31 cellular contexts compared by ENCODE assay signal in genomic region chr1:182428043-182428442, GRCh38. TPM values are rescaled to one million over a fixed set of nuclear protein-coding genes. Genes with fewer than 3 reads are reported as not detected.
DNase-seq lines count a peak whose midpoint lies in the region; ATAC-seq and TF ChIP-seq lines count a peak whose summit lies in the region.
"Had no signal": no experiment of that assay in that cellular context is flagged by ENCODE, and none has a peak within 500 bp of the region (broad histone marks: within the 10 kb centered on the region; RNA-seq: fewer than 3 reads in every experiment).

No MANE protein-coding gene starts in this region.

- ATAC-seq in activated naive CD8-positive, alpha-beta T cell treated with anti-CD3 and anti-CD28 coated beads, Interleukin-2, amount 50 U/mL, for 24 hours, result peak; percentile 41
- ATAC-seq in GM21717 (IDR thresholded peaks at IDR 0.05; ENCODE audit: unreplicated experiment) (peak; percentile 34), HG03064 (IDR thresholded peaks at IDR 0.05; ENCODE audit: low read depth, unreplicated experiment) (peak; percentile 38)
- ATAC-seq: lower lobe of right lung had no signal

- H3K4me3 Mint-ChIP-seq in activated naive CD8-positive, alpha-beta T cell treated with anti-CD3 and anti-CD28 coated beads, Interleukin-2, amount 50 U/mL, for 24 hours, result no peak overlapping the region
- H3K4me3 Mint-ChIP-seq in activated naive CD8-positive, alpha-beta T cell treated with anti-CD3 and anti-CD28 coated beads for 36 hours, result no peak overlapping the region
- H3K4me3 Mint-ChIP-seq: activated naive CD8-positive, alpha-beta T cell; CD4-positive, alpha-beta T cell; naive B cell had no signal

- no peak for TF ChIP-seq CTCF in Peyer's patch (IDR thresholded peaks at IDR 0.05)

- peaks cover 4% of the 10 kb centered on the region for H3K27me3 Mint-ChIP-seq in activated naive CD8-positive, alpha-beta T cell treated with anti-CD3 and anti-CD28 coated beads, Interleukin-2, amount 50 U/mL, for 24 hours
- H3K27me3 Mint-ChIP-seq in activated naive CD8-positive, alpha-beta T cell treated with anti-CD3 and anti-CD28 coated beads for 36 hours, result no peaks in the 10 kb centered on the region
- H3K27me3 Mint-ChIP-seq: naive B cell had no signal

- no peak overlapping the region for H3K4me3 ChIP-seq in Peyer's patch
- H3K4me3 ChIP-seq: ascending aorta, lower lobe of right lung, right atrium auricular region, SJCRH30, stomach had no signal

- H3K27ac Mint-ChIP-seq in activated naive CD8-positive, alpha-beta T cell treated with anti-CD3 and anti-CD28 coated beads, Interleukin-2, amount 50 U/mL, for 24 hours, result no peak overlapping the region
- no peak overlapping the region for H3K27ac Mint-ChIP-seq in activated naive CD8-positive, alpha-beta T cell treated with anti-CD3 and anti-CD28 coated beads for 36 hours
- H3K27ac Mint-ChIP-seq: activated naive CD8-positive, alpha-beta T cell; CD4-positive, alpha-beta T cell had no signal

- no peaks in the 10 kb centered on the region for H3K4me1 ChIP-seq in Peyer's patch
- H3K4me1 ChIP-seq: ascending aorta, lower lobe of right lung, right atrium auricular region, SJCRH30, stomach had no signal

- no peak for DNase-seq in activated naive CD8-positive, alpha-beta T cell treated with anti-CD3 and anti-CD28 coated beads, Interleukin-2, amount 50 U/mL, for 24 hours
- no peak for DNase-seq in activated naive CD8-positive, alpha-beta T cell treated with anti-CD3 and anti-CD28 coated beads for 36 hours
- no peak for DNase-seq in NCI-H2196 treated with DMSO at 0.1 percent for 48 hours (lab: John Stamatoyannopoulos, UW; ENCODE audit: unreplicated experiment)
- no peak for DNase-seq in stimulated activated CD4-positive, alpha-beta T cell treated with anti-CD3 and anti-CD28 coated beads, Interleukin-15, amount 100 ng/mL, for 24 hours
- no peak for DNase-seq in Peyer's patch
- DNase-seq in NOMO-1 treated with DMSO at 0.1 percent for 48 hours (lab: John Stamatoyannopoulos, UW; ENCODE audit: unreplicated experiment), result no peak
- DNase-seq: activated CD4-positive, alpha-beta T cell treated with anti-CD3 and anti-CD28 coated beads for 4 hours; AML-193; CD4-positive, alpha-beta T cell; hippocampal formation; IMR-90; lower lobe of right lung; midbrain; naive B cell; NCI-H1436; NCI-H2081; NCI-H226; SJCRH30; small intestine; stomach; T-helper 9 cell had no signal

- H3K27me3 ChIP-seq in Peyer's patch, result no peaks in the 10 kb centered on the region
- H3K27me3 ChIP-seq: ascending aorta, right atrium auricular region, SJCRH30, stomach had no signal

- no peaks in the 10 kb centered on the region for H3K9me3 ChIP-seq in Peyer's patch
- H3K9me3 ChIP-seq: ascending aorta, lower lobe of right lung, right atrium auricular region, SJCRH30, stomach had no signal

- TF ChIP-seq POLR2A in Peyer's patch (IDR thresholded peaks at IDR 0.05), result no peak

- no peaks in the 10 kb centered on the region for H3K36me3 ChIP-seq in Peyer's patch
- H3K36me3 ChIP-seq: ascending aorta, lower lobe of right lung, right atrium auricular region, SJCRH30, stomach had no signal

- no peaks in the 10 kb centered on the region for H3K9me3 Mint-ChIP-seq in activated naive CD8-positive, alpha-beta T cell treated with anti-CD3 and anti-CD28 coated beads, Interleukin-2, amount 50 U/mL, for 24 hours
- H3K9me3 Mint-ChIP-seq in activated naive CD8-positive, alpha-beta T cell treated with anti-CD3 and anti-CD28 coated beads for 36 hours, result peaks cover 2% of the 10 kb centered on the region
- H3K9me3 Mint-ChIP-seq: CD4-positive, alpha-beta T cell; naive B cell had no signal

- H3K4me1 Mint-ChIP-seq in activated naive CD8-positive, alpha-beta T cell treated with anti-CD3 and anti-CD28 coated beads, Interleukin-2, amount 50 U/mL, for 24 hours, result peaks cover 22% of the 10 kb centered on the region
- peaks cover 12% of the 10 kb centered on the region for H3K4me1 Mint-ChIP-seq in activated naive CD8-positive, alpha-beta T cell treated with anti-CD3 and anti-CD28 coated beads for 36 hours

- no peak overlapping the region for H3K27ac ChIP-seq in Peyer's patch
- H3K27ac ChIP-seq: ascending aorta, lower lobe of right lung, right atrium auricular region, SJCRH30, stomach had no signal

- no peaks in the 10 kb centered on the region for H3K36me3 Mint-ChIP-seq in activated naive CD8-positive, alpha-beta T cell treated with anti-CD3 and anti-CD28 coated beads, Interleukin-2, amount 50 U/mL, for 24 hours (ENCODE audit: low read depth)
- H3K36me3 Mint-ChIP-seq in activated naive CD8-positive, alpha-beta T cell treated with anti-CD3 and anti-CD28 coated beads for 36 hours, result no peaks in the 10 kb centered on the region
- H3K36me3 Mint-ChIP-seq: activated naive CD8-positive, alpha-beta T cell; naive B cell had no signal

RNA-seq across cellular contexts. Expression of gene RGSL1, which starts 21.9 kb away (rescaled TPM):
- not detected for total RNA-seq in activated naive CD8-positive, alpha-beta T cell treated with anti-CD3 and anti-CD28 coated beads for 36 hours
- not detected for total RNA-seq in Peyer's patch
- total RNA-seq: A673; activated CD8-positive, alpha-beta memory T cell treated with anti-CD3 and anti-CD28 coated beads for 36 hours; ascending aorta; CD4-positive, alpha-beta T cell; endothelial cell of umbilical vein; IMR-90; LHCN-M2; lower lobe of right lung; right atrium auricular region; RPMI7951; SJCRH30; stomach had no signal

RNA-seq across cellular contexts. Expression of gene TEDDM1, which starts 27.6 kb away (rescaled TPM):
- total RNA-seq in activated naive CD8-positive, alpha-beta T cell treated with anti-CD3 and anti-CD28 coated beads for 36 hours, result not detected
- total RNA-seq in Peyer's patch, result not detected
- total RNA-seq: A673; activated CD8-positive, alpha-beta memory T cell treated with anti-CD3 and anti-CD28 coated beads for 36 hours; ascending aorta; CD4-positive, alpha-beta T cell; endothelial cell of umbilical vein; IMR-90; LHCN-M2; lower lobe of right lung; right atrium auricular region; RPMI7951; SJCRH30; stomach had no signal

RNA-seq across cellular contexts. Expression of gene GLUL, which starts 36.5 kb away (rescaled TPM):
- total RNA-seq in activated naive CD8-positive, alpha-beta T cell treated with anti-CD3 and anti-CD28 coated beads for 36 hours, result 10 to 100 TPM; 24.0 to 25.2 TPM
- total RNA-seq in Peyer's patch, result 100 to 1,000 TPM; 148 to 864 (median 443) TPM

Comparison
In these comparisons a context has a peak if more than half of its experiments do, and no peak if none do; other contexts are left out.
1. RNA of gene GLUL, which starts 36.5 kb away (total RNA-seq): 148 to 864 TPM in Peyer's patch; 24.0 to 25.2 TPM in activated naive CD8-positive, alpha-beta T cell treated with anti-CD3 and anti-CD28 coated beads for 36 hours; every median in the first group is over 4 times any median in the second.
2. Peak in every context shown above with its lines, with median percentiles within 50 percentile points of each other: ATAC-seq.